ENCODE assay signal across 19 cellular contexts in the genomic region with DNA sequence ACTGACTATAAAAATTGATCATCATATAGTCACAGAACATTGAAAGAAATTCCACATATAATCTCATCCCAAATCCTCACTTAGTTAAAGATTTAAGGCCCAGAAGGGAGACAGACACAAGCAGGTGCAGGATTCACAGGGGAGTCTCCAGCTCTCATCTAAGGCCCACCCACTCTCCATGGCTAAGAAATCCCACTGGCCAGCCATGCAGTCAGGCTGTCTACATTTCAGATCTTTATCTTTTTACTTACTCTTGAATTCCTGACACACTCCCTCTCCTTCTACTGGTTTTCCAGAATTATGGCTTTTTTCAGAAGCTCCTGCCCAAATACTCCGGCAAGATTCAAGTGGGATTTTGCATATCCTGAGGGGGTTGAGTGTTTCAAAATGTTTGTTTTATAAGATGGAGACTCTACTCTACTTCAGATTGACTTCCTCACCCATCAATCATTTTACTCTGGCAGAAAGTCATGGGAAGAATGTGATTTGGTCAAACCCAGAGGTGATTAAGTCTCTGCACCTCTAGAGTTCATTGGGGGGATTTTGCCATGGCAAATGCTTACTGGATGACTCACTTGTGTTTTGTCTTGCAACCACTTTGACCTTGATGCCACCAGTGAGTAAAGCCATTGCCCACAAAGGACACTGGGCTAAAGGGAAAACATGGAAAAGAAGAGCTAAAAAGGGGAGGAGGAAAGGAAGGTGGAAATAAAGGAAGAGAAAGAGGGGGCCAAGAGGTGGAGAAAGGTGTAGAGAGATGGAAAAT.
DNase-seq lines count a peak whose midpoint lies in the region; ATAC-seq, FAIRE-seq and TF ChIP-seq lines count a peak whose summit lies in the region.
"Had no signal": no experiment of that assay in that cellular context is flagged by ENCODE, and none has a peak within 500 bp of the region (broad histone marks: within the 10 kb centered on the region; RNA-seq: fewer than 3 reads in every experiment).

No MANE protein-coding gene starts in this region.

- no peaks in the 10 kb centered on the region for H3K27me3 ChIP-seq in Caco-2 (replicated peaks; ENCODE audit: control insufficient read depth, insufficient read depth, low read length)
- H3K27me3 ChIP-seq: ascending aorta had no signal

- no peaks in the 10 kb centered on the region for H3K36me3 Mint-ChIP-seq in activated T-helper 1 cell treated with anti-CD3 and anti-CD28 coated beads, Interleukin-12 subunit alpha, Interleukin-12 subunit beta, Interleukin-2, Interleukin-4 antibody, amounts not matched to agents 30 ng/mL and 10 ng/mL and 1 ng/mL, durations not matched to agents 14 hours and 24 hours and 36 hours (ENCODE audit: low read depth)
- H3K36me3 Mint-ChIP-seq in stimulated activated naive B cell treated with anti-CD40 and anti-IgM and Interleukin-4, amounts not matched to agents 10 μg/mL and 1 μg/mL and 100 μg/mL, for 72 hours, result no peaks in the 10 kb centered on the region
- no peaks in the 10 kb centered on the region for H3K36me3 Mint-ChIP-seq in Caco-2 (ENCODE audit: insufficient read depth, unreplicated experiment)

- POLR2A ChIA-PET in Caco-2 (lab: Charles Lee), result no interaction called here

- DNase-seq in Caki2 (ENCODE audit: low read depth) (peak; percentile 93), HTR-8/SVneo (ENCODE audit: insufficient read length, low spot score) (peak; percentile 35), kidney tubule cell (ENCODE audit: low spot score) (peak; percentile 97), Caco-2 (no peak)
- DNase-seq in activated T-helper 1 cell treated with anti-CD3 and anti-CD28 coated beads, Interleukin-12 subunit alpha, Interleukin-12 subunit beta, Interleukin-2, Interleukin-4 antibody, amounts not matched to agents 30 ng/mL and 10 ng/mL and 1 ng/mL, durations not matched to agents 14 hours and 24 hours and 36 hours (ENCODE audit: low spot score), result no peak
- no peak for DNase-seq in stimulated activated naive B cell treated with anti-CD40 and anti-IgM and Interleukin-4, amounts not matched to agents 10 μg/mL and 1 μg/mL and 100 μg/mL, for 72 hours
- no peak for DNase-seq in stimulated activated CD4-positive, alpha-beta T cell treated with anti-CD3 and anti-CD28 coated beads, Interleukin-12 subunit alpha, Interleukin-12 subunit beta, amount 100 ng/mL, for 4 hours
- DNase-seq: activated CD8-positive, alpha-beta T cell treated with anti-CD3 and anti-CD28 coated beads, Interleukin-2, amount 10 ng/mL, durations not matched to agents 7 days and 5 days; midbrain; NCI-H2081; NCI-H748 treated with DMSO at 0.1 percent for 48 hours; nucleus accumbens; small intestine had no signal

- CTCF ChIA-PET in Caco-2 (lab: Charles Lee), result no interaction called here

- no peak overlapping the region for H3K4me3 Mint-ChIP-seq in activated T-helper 1 cell treated with anti-CD3 and anti-CD28 coated beads, Interleukin-12 subunit alpha, Interleukin-12 subunit beta, Interleukin-2, Interleukin-4 antibody, amounts not matched to agents 30 ng/mL and 10 ng/mL and 1 ng/mL, durations not matched to agents 14 hours and 24 hours and 36 hours
- H3K4me3 Mint-ChIP-seq in stimulated activated naive B cell treated with anti-CD40 and anti-IgM and Interleukin-4, amounts not matched to agents 10 μg/mL and 1 μg/mL and 100 μg/mL, for 72 hours, result no peak overlapping the region
- no peak overlapping the region for H3K4me3 Mint-ChIP-seq in Caco-2 (ENCODE audit: unreplicated experiment)
- H3K4me3 Mint-ChIP-seq: activated CD8-positive, alpha-beta T cell treated with anti-CD3 and anti-CD28 coated beads, Interleukin-2, amount 10 ng/mL, durations not matched to agents 7 days and 5 days; B cell had no signal

- no peaks in the 10 kb centered on the region for H3K36me3 ChIP-seq in Caco-2 (ENCODE audit: control insufficient read depth, insufficient read depth, low read length)
- H3K36me3 ChIP-seq: ascending aorta had no signal

- no peak for ATAC-seq in stimulated activated naive B cell treated with anti-CD40 and anti-IgM and Interleukin-4, amounts not matched to agents 10 μg/mL and 1 μg/mL and 100 μg/mL, for 72 hours (replicated peaks)
- no peak for ATAC-seq in GM21526 (IDR thresholded peaks at IDR 0.05; ENCODE audit: low FRiP score, unreplicated experiment)
- ATAC-seq: activated CD8-positive, alpha-beta T cell treated with anti-CD3 and anti-CD28 coated beads, Interleukin-2, amount 10 ng/mL, durations not matched to agents 7 days and 5 days; GM12878; Right ventricle myocardium inferior had no signal

- no peak for TF ChIP-seq CTCF in Caco-2 (IDR thresholded peaks at IDR 0.05; ENCODE audit: insufficient read depth in 1 of 2, low read depth in 1 of 2, low read length in 1 of 2, severe bottlenecking in 1 of 2, unreplicated experiment in 1 of 2)

- no peaks in the 10 kb centered on the region for H3K4me1 ChIP-seq in Caco-2
- H3K4me1 ChIP-seq: ascending aorta had no signal

- BruUV-seq in Caco-2 (replicated peaks; lab: Mats Ljungman, UMichigan), result no TSS peak

- H3K27me3 Mint-ChIP-seq in activated T-helper 1 cell treated with anti-CD3 and anti-CD28 coated beads, Interleukin-12 subunit alpha, Interleukin-12 subunit beta, Interleukin-2, Interleukin-4 antibody, amounts not matched to agents 30 ng/mL and 10 ng/mL and 1 ng/mL, durations not matched to agents 14 hours and 24 hours and 36 hours (ENCODE audit: insufficient read depth), result no peaks in the 10 kb centered on the region
- peaks cover 0 to 4% of the 10 kb centered on the region in 2 donors for H3K27me3 Mint-ChIP-seq in stimulated activated naive B cell treated with anti-CD40 and anti-IgM and Interleukin-4, amounts not matched to agents 10 μg/mL and 1 μg/mL and 100 μg/mL, for 72 hours
- H3K27me3 Mint-ChIP-seq in Caco-2 (ENCODE audit: insufficient read depth, unreplicated experiment), result peaks cover 4% of the 10 kb centered on the region
- H3K27me3 Mint-ChIP-seq: B cell had no signal

- intact Hi-C loops in activated T-helper 1 cell treated with anti-CD3 and anti-CD28 coated beads, Interleukin-12 subunit alpha, Interleukin-12 subunit beta, Interleukin-2, Interleukin-4 antibody, amounts not matched to agents 30 ng/mL and 10 ng/mL and 1 ng/mL, durations not matched to agents 14 hours and 24 hours and 36 hours (cut with micrococcal nuclease), result no loop called here
- intact Hi-C loops in Caco-2 (cut with micrococcal nuclease; ENCODE audit: unreplicated experiment), result no loop called here

- H3K9me3 Mint-ChIP-seq in activated T-helper 1 cell treated with anti-CD3 and anti-CD28 coated beads, Interleukin-12 subunit alpha, Interleukin-12 subunit beta, Interleukin-2, Interleukin-4 antibody, amounts not matched to agents 30 ng/mL and 10 ng/mL and 1 ng/mL, durations not matched to agents 14 hours and 24 hours and 36 hours, result no peaks in the 10 kb centered on the region
- peaks cover 0 to 4% of the 10 kb centered on the region in 2 donors for H3K9me3 Mint-ChIP-seq in stimulated activated naive B cell treated with anti-CD40 and anti-IgM and Interleukin-4, amounts not matched to agents 10 μg/mL and 1 μg/mL and 100 μg/mL, for 72 hours
- H3K9me3 Mint-ChIP-seq in Caco-2 (ENCODE audit: unreplicated experiment), result no peaks in the 10 kb centered on the region

- H3K4me1 Mint-ChIP-seq in activated T-helper 1 cell treated with anti-CD3 and anti-CD28 coated beads, Interleukin-12 subunit alpha, Interleukin-12 subunit beta, Interleukin-2, Interleukin-4 antibody, amounts not matched to agents 30 ng/mL and 10 ng/mL and 1 ng/mL, durations not matched to agents 14 hours and 24 hours and 36 hours (ENCODE audit: low read depth), result no peaks in the 10 kb centered on the region
- no peaks in the 10 kb centered on the region for H3K4me1 Mint-ChIP-seq in stimulated activated naive B cell treated with anti-CD40 and anti-IgM and Interleukin-4, amounts not matched to agents 10 μg/mL and 1 μg/mL and 100 μg/mL, for 72 hours
- no peaks in the 10 kb centered on the region for H3K4me1 Mint-ChIP-seq in Caco-2 (ENCODE audit: low read depth, unreplicated experiment)
- H3K4me1 Mint-ChIP-seq: B cell had no signal

- no peak overlapping the region for H3K4me3 ChIP-seq in Caco-2 (ENCODE audit: low read depth, low read length)
- H3K4me3 ChIP-seq: ascending aorta, GM12878 had no signal

- H3K27ac Mint-ChIP-seq in activated T-helper 1 cell treated with anti-CD3 and anti-CD28 coated beads, Interleukin-12 subunit alpha, Interleukin-12 subunit beta, Interleukin-2, Interleukin-4 antibody, amounts not matched to agents 30 ng/mL and 10 ng/mL and 1 ng/mL, durations not matched to agents 14 hours and 24 hours and 36 hours, result peak overlapping the region; percentile 47
- no peak overlapping the region for H3K27ac Mint-ChIP-seq in stimulated activated naive B cell treated with anti-CD40 and anti-IgM and Interleukin-4, amounts not matched to agents 10 μg/mL and 1 μg/mL and 100 μg/mL, for 72 hours
- no peak overlapping the region for H3K27ac Mint-ChIP-seq in Caco-2 (ENCODE audit: unreplicated experiment)
- H3K27ac Mint-ChIP-seq: activated CD8-positive, alpha-beta T cell treated with anti-CD3 and anti-CD28 coated beads, Interleukin-2, amount 10 ng/mL, durations not matched to agents 7 days and 5 days; activated T-helper 2 cell treated with anti-CD3 and anti-CD28 coated beads, Interferon-gamma antibody, Interleukin-2, Interleukin-4, amounts not matched to agents 10 μg/mL and 5 μg/mL and 100 μg/mL, durations not matched to agents 14 hours and 24 hours and 36 hours; B cell had no signal

- H3K9me3 ChIP-seq in Caco-2, result no peaks in the 10 kb centered on the region
- H3K9me3 ChIP-seq: ascending aorta had no signal

- no peak for FAIRE-seq in HTR-8/SVneo (lab: Jason Lieb, UNC)
- FAIRE-seq: GM12878, small intestine had no signal

- in situ Hi-C loops in Caki2 (cut with HindIII; ENCODE audit: low pct_unique_long_range_greater_than_20kb, low sequenced_read_pairs), result no loop called here

Comparison
In these comparisons a context has a peak if more than half of its experiments do, and no peak if none do; other contexts are left out.
1. DNase-seq: peak in Caki2 (single experiment), HTR-8/SVneo (single experiment) and kidney tubule cell (single experiment); none in activated T-helper 1 cell treated with anti-CD3 and anti-CD28 coated beads, Interleukin-12 subunit alpha, Interleukin-12 subunit beta, Interleukin-2, Interleukin-4 antibody, amounts not matched to agents 30 ng/mL and 10 ng/mL and 1 ng/mL, durations not matched to agents 14 hours and 24 hours and 36 hours (single experiment), stimulated activated naive B cell treated with anti-CD40 and anti-IgM and Interleukin-4, amounts not matched to agents 10 μg/mL and 1 μg/mL and 100 μg/mL, for 72 hours (single experiment), stimulated activated CD4-positive, alpha-beta T cell treated with anti-CD3 and anti-CD28 coated beads, Interleukin-12 subunit alpha, Interleukin-12 subunit beta, amount 100 ng/mL, for 4 hours (single experiment) and Caco-2 (0 of 2).